Comparison of ENCODE assay signal across 5 cellular contexts in genomic region chr14:77866932-77867331, GRCh38.
"Had no signal": no experiment of that assay in that cellular context is flagged by ENCODE, and none has a peak within 500 bp of the region (broad histone marks: within the 10 kb centered on the region; RNA-seq: fewer than 3 reads in every experiment).

No MANE protein-coding gene starts in this region.

- H3K27me3 Mint-ChIP-seq: IgD-negative memory B cell had no signal

- ATAC-seq: HepG2, K562 had no signal

- H3K9me3 Mint-ChIP-seq: IgD-negative memory B cell had no signal

- DNase-seq: IMR-90, KBM-7 had no signal

- H3K4me3 Mint-ChIP-seq: IgD-negative memory B cell had no signal

- H3K27ac Mint-ChIP-seq: IgD-negative memory B cell had no signal
